ENCODE assay signal across 14 cellular contexts in the genomic region with DNA sequence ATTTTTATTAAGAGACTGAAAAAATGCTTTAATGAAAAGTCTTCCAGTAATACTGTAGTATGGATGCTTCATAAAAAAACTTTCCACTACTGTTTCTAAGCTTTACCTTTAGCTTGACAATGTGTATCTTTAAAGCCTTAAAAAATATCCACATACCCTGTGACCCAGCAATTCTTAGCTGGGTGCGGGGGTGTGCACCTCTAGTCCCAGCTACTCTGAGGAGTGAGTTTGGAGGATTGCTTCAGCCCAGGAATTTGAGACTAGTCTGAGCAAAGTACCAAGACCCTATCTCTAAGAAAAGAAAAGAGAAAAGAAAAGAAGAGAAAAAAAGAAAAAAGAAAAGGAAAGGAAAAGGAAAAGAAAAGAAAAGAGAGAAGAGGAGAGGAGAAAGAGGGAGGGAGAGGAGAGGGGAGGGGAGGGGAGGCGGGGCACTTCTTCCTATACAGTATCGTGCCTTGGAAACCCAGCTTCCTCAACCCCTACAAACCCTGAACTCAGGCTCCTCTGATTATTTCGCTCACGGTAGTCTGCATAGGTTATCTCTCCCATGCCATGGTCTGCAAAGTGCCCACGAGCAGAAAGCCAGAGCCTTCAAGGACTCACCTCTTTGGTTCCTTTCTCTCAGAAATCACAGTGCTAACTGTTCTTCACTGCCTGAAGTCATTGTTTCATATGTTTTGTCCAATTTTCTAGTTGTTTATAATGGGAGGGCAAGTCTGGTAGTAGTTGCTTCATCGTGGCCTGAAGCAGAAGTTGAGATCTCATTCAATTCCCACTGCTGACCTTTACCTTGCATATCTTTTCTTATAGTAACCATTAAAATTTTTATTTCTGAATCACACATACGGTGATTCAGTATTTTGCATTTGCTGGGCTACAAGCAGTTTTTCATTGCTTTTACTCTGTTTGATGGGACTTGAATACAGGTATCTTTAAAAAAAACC.
DNase-seq lines count a peak whose midpoint lies in the region; ATAC-seq and TF ChIP-seq lines count a peak whose summit lies in the region.
"Had no signal": no experiment of that assay in that cellular context is flagged by ENCODE, and none has a peak within 500 bp of the region (broad histone marks: within the 10 kb centered on the region; RNA-seq: fewer than 3 reads in every experiment).

No MANE protein-coding gene starts in this region.

- H3K27me3 Mint-ChIP-seq in CD8-positive, alpha-beta T cell (ENCODE audit: low read depth), result no peaks in the 10 kb centered on the region
- H3K27me3 Mint-ChIP-seq in naive thymus-derived CD4-positive, alpha-beta T cell, result no peaks in the 10 kb centered on the region

- POLR2A ChIA-PET in CD8-positive, alpha-beta T cell (lab: Charles Lee), result interaction anchor here (1.0 kb wide), 1 partner anchor 10 kb away, joined by 5 read pairs; no protein-coding TSS in a partner anchor
- POLR2A ChIA-PET in naive thymus-derived CD4-positive, alpha-beta T cell (lab: Charles Lee), result interaction anchor here (0.9 to 1.3 kb wide), 3 partner anchors 22 to 33 kb away, joined by 4 to 5 read pairs (median 4); no protein-coding TSS in a partner anchor

- H3K27ac ChIP-seq in CD8-positive, alpha-beta T cell (ENCODE audit: low read depth, low read length), result no peak overlapping the region
- H3K27ac ChIP-seq in naive thymus-derived CD4-positive, alpha-beta T cell (ENCODE audit: low read depth, low read length), result no peak overlapping the region
- H3K27ac ChIP-seq: dorsolateral prefrontal cortex had no signal

- H3K36me3 ChIP-seq in CD8-positive, alpha-beta T cell (ENCODE audit: insufficient read depth, low read length), result no peaks in the 10 kb centered on the region
- H3K36me3 ChIP-seq in adipocyte (ENCODE audit: control insufficient read depth, insufficient read depth, low read length, severe bottlenecking), result no peaks in the 10 kb centered on the region
- H3K36me3 ChIP-seq in naive thymus-derived CD4-positive, alpha-beta T cell (ENCODE audit: control insufficient read depth in 2 of 3, insufficient read depth in 3 of 3, low read length in 3 of 3), result no peaks in the 10 kb centered on the region
- H3K36me3 ChIP-seq: MG63 had no signal

- no peaks in the 10 kb centered on the region for H3K9me3 Mint-ChIP-seq in CD8-positive, alpha-beta T cell
- H3K9me3 Mint-ChIP-seq in naive thymus-derived CD4-positive, alpha-beta T cell, result peaks cover 0 to 2% (median 0%) of the 10 kb centered on the region in 11 donors

- ATAC-seq in CD8-positive, alpha-beta T cell, result peak; percentile 40
- ATAC-seq in naive thymus-derived CD4-positive, alpha-beta T cell, result peak; percentile 67
- ATAC-seq in HG02973 (IDR thresholded peaks at IDR 0.05; ENCODE audit: unreplicated experiment) (no peak), GM19455 (IDR thresholded peaks at IDR 0.05; ENCODE audit: unreplicated experiment) (no peak)

- no peak overlapping the region for H3K4me3 ChIP-seq in CD8-positive, alpha-beta T cell (ENCODE audit: low read depth, low read length)
- H3K4me3 ChIP-seq in adipocyte (ENCODE audit: low read length), result peak overlapping the region; percentile 57
- no peak overlapping the region for H3K4me3 ChIP-seq in naive thymus-derived CD4-positive, alpha-beta T cell (ENCODE audit: low read length)
- H3K4me3 ChIP-seq: dorsolateral prefrontal cortex, MG63 had no signal

- H3K4me1 ChIP-seq in CD8-positive, alpha-beta T cell (ENCODE audit: insufficient read depth, low read length), result peaks cover 60% of the 10 kb centered on the region
- peaks cover 19% of the 10 kb centered on the region for H3K4me1 ChIP-seq in adipocyte (ENCODE audit: control insufficient read depth, insufficient read depth, low read length)
- H3K4me1 ChIP-seq in naive thymus-derived CD4-positive, alpha-beta T cell (ENCODE audit: control insufficient read depth in 2 of 2, insufficient read depth in 2 of 2, low read length in 2 of 2), result peaks cover 18 to 57% of the 10 kb centered on the region in 2 donors

- peak overlapping the region; percentile 77 for H3K27ac Mint-ChIP-seq in CD8-positive, alpha-beta T cell
- peak overlapping the region in 8 of 9 donors; percentile 16 to 82 (median 54) for H3K27ac Mint-ChIP-seq in naive thymus-derived CD4-positive, alpha-beta T cell

- H3K9me3 ChIP-seq in CD8-positive, alpha-beta T cell (ENCODE audit: low read length), result no peaks in the 10 kb centered on the region
- H3K9me3 ChIP-seq in adipocyte (ENCODE audit: control insufficient read depth, low read length), result no peaks in the 10 kb centered on the region
- H3K9me3 ChIP-seq in naive thymus-derived CD4-positive, alpha-beta T cell (ENCODE audit: control insufficient read depth in 2 of 3, low read length in 3 of 3), result no peaks in the 10 kb centered on the region
- H3K9me3 ChIP-seq: MG63 had no signal

- H3K9ac ChIP-seq in adipocyte (ENCODE audit: low read length), result peak overlapping the region; percentile 10

- H3K36me3 Mint-ChIP-seq in CD8-positive, alpha-beta T cell, result peaks cover 8% of the 10 kb centered on the region
- peaks cover 0 to 4% (median 0%) of the 10 kb centered on the region in 5 donors for H3K36me3 Mint-ChIP-seq in naive thymus-derived CD4-positive, alpha-beta T cell

- CTCF ChIA-PET in CD8-positive, alpha-beta T cell (lab: Charles Lee), result interaction anchor here (0.9 kb wide), 1 partner anchor 41 kb away, joined by 3 read pairs; no protein-coding TSS in a partner anchor
- CTCF ChIA-PET in naive thymus-derived CD4-positive, alpha-beta T cell (lab: Charles Lee), result interaction anchor here (0.6 kb wide), 2 partner anchors 237 to 592 kb away, joined by 3 read pairs; no protein-coding TSS in a partner anchor

- intact Hi-C loops in CD8-positive, alpha-beta T cell (cut with DNase I, micrococcal nuclease), result loop anchor here in 1 of 2 experiments (2.0 kb wide), 1 partner anchor 16 kb away; no protein-coding TSS in a partner anchor
- intact Hi-C loops in naive thymus-derived CD4-positive, alpha-beta T cell (cut with micrococcal nuclease), result no loop called here

- peak overlapping the region; percentile 35 for H3K4me3 Mint-ChIP-seq in CD8-positive, alpha-beta T cell
- H3K4me3 Mint-ChIP-seq in naive thymus-derived CD4-positive, alpha-beta T cell, result peak overlapping the region in 9 of 10 donors; percentile 39 to 78 (median 69)

- TF ChIP-seq CTCF in CD8-positive, alpha-beta T cell (IDR thresholded peaks at IDR 0.05), result no peak

- peaks cover 58% of the 10 kb centered on the region for H3K4me1 Mint-ChIP-seq in CD8-positive, alpha-beta T cell (ENCODE audit: low read depth)
- peaks cover 22 to 67% (median 58%) of the 10 kb centered on the region in 7 donors for H3K4me1 Mint-ChIP-seq in naive thymus-derived CD4-positive, alpha-beta T cell

- DNase-seq in CD8-positive, alpha-beta T cell, result no peak
- DNase-seq in Kasumi-1 (lab: John Stamatoyannopoulos, UW) (peak; percentile 19 to 36), adipocyte (ENCODE audit: low read depth) (peak; percentile 46), cerebellum (ENCODE audit: low spot score) (no peak), NCI-H82 treated with DMSO at 0.1 percent for 48 hours (lab: John Stamatoyannopoulos, UW; ENCODE audit: unreplicated experiment) (no peak)
- no peak for DNase-seq in naive thymus-derived CD4-positive, alpha-beta T cell
- DNase-seq: dorsolateral prefrontal cortex; MG63; NCI-H510A; stimulated activated CD4-positive, alpha-beta T cell treated with anti-CD3 and anti-CD28 coated beads, Interleukin-12 subunit alpha, Interleukin-12 subunit beta, amount 100 ng/mL, for 4 hours; stimulated activated naive CD4-positive, alpha-beta T cell; T-helper 1 cell had no signal

- no peaks in the 10 kb centered on the region for H3K27me3 ChIP-seq in CD8-positive, alpha-beta T cell (ENCODE audit: insufficient read depth, low read length)
- no peaks in the 10 kb centered on the region for H3K27me3 ChIP-seq in adipocyte (replicated peaks; ENCODE audit: control insufficient read depth, insufficient read depth, low read length)
- H3K27me3 ChIP-seq in naive thymus-derived CD4-positive, alpha-beta T cell (ENCODE audit: control insufficient read depth in 2 of 2, insufficient read depth in 2 of 2, low read length in 2 of 2), result no peaks in the 10 kb centered on the region
- H3K27me3 ChIP-seq: dorsolateral prefrontal cortex, MG63 had no signal

Comparison
In these comparisons a context has a peak if more than half of its experiments do, and no peak if none do; other contexts are left out.
1. ATAC-seq: peak in CD8-positive, alpha-beta T cell (single experiment) and naive thymus-derived CD4-positive, alpha-beta T cell (single experiment); none in HG02973 (single experiment) and GM19455 (single experiment).
2. DNase-seq: peak in Kasumi-1 (2 of 2) and adipocyte (single experiment); none in CD8-positive, alpha-beta T cell (0 of 7), naive thymus-derived CD4-positive, alpha-beta T cell (0 of 9), cerebellum (single experiment) and NCI-H82 treated with DMSO at 0.1 percent for 48 hours (single experiment).